In genomic region chr11:7364660-7365059, GRCh38 we compare ENCODE assay signal across 23 cellular contexts.
"Had no signal": no experiment of that assay in that cellular context is flagged by ENCODE, and none has a peak within 500 bp of the region (broad histone marks: within the 10 kb centered on the region; RNA-seq: fewer than 3 reads in every experiment).

No MANE protein-coding gene starts in this region.

- DNase-seq: colonic mucosa; effector CD8-positive, alpha-beta T cell; endodermal cell; foreskin keratinocyte; kidney; naive thymus-derived CD4-positive, alpha-beta T cell; stimulated activated CD4-positive, alpha-beta T cell treated with anti-CD3 and anti-CD28 coated beads, Interleukin-4, amount 100 ng/mL, for 4 hours; stimulated activated naive CD8-positive, alpha-beta T cell treated with anti-CD3 and anti-CD28 coated beads, Interleukin-15, Interleukin-2, amounts not matched to agents 100 U/mL and 50 U/mL, for 24 hours; upper lobe of left lung had no signal

- H2AFZ ChIP-seq: neural progenitor cell, parathyroid adenoma had no signal

- H3K4me2 ChIP-seq: neural progenitor cell had no signal

- H3K36me3 Mint-ChIP-seq: memory B cell; naive thymus-derived CD4-positive, alpha-beta T cell; neural progenitor cell; stimulated activated memory B cell treated with anti-CD40 and anti-IgM and Interleukin-4, amounts not matched to agents 10 μg/mL and 1 μg/mL and 100 μg/mL, for 72 hours had no signal

- H3K9me3 ChIP-seq: colonic mucosa, prostate gland, right atrium auricular region, thoracic aorta, tibial nerve, upper lobe of left lung had no signal

- H3K27me3 ChIP-seq: colonic mucosa, foreskin keratinocyte, neural progenitor cell, right atrium auricular region, tibial nerve, upper lobe of left lung had no signal

- H3K27me3 Mint-ChIP-seq: dendritic cell treated with granulocyte-macrophage colony-stimulating factor and Interleukin-4, amounts not matched to agents 40 ng/mL and 50 ng/mL, for 4 days; memory B cell had no signal

- H3K4me1 ChIP-seq: colonic mucosa, foreskin keratinocyte, neural progenitor cell, parathyroid adenoma, prostate gland, right atrium auricular region, tibial nerve, upper lobe of left lung had no signal

- H3K9ac ChIP-seq: neural progenitor cell, parathyroid adenoma had no signal

- H3K27ac Mint-ChIP-seq: dendritic cell treated with granulocyte-macrophage colony-stimulating factor and Interleukin-4, amounts not matched to agents 40 ng/mL and 50 ng/mL, for 4 days; endodermal cell; memory B cell; naive thymus-derived CD4-positive, alpha-beta T cell; neural progenitor cell; stimulated activated memory B cell treated with anti-CD40 and anti-IgM and Interleukin-4, amounts not matched to agents 10 μg/mL and 1 μg/mL and 100 μg/mL, for 72 hours had no signal

- H3K79me2 ChIP-seq: parathyroid adenoma had no signal

- H3K4me1 Mint-ChIP-seq: endodermal cell; memory B cell; naive thymus-derived CD4-positive, alpha-beta T cell; stimulated activated memory B cell treated with anti-CD40 and anti-IgM and Interleukin-4, amounts not matched to agents 10 μg/mL and 1 μg/mL and 100 μg/mL, for 72 hours had no signal

- H3K9me3 Mint-ChIP-seq: dendritic cell treated with granulocyte-macrophage colony-stimulating factor and Interleukin-4, amounts not matched to agents 40 ng/mL and 50 ng/mL, for 4 days; neural progenitor cell; stimulated activated memory B cell treated with anti-CD40 and anti-IgM and Interleukin-4, amounts not matched to agents 10 μg/mL and 1 μg/mL and 100 μg/mL, for 72 hours had no signal

- H3K4me3 ChIP-seq: colonic mucosa, lung, neural progenitor cell, prostate gland, right atrium auricular region, thoracic aorta, tibial nerve, upper lobe of left lung had no signal

- H3K36me3 ChIP-seq: colonic mucosa, neural progenitor cell, prostate gland, right atrium auricular region, thoracic aorta, tibial nerve, upper lobe of left lung had no signal

- H3K27ac ChIP-seq: colonic mucosa, epithelial cell of prostate, foreskin keratinocyte, neural progenitor cell, parathyroid adenoma, prostate gland, right atrium auricular region, thoracic aorta, tibial nerve, upper lobe of left lung had no signal

- H3K4me3 Mint-ChIP-seq: dendritic cell treated with granulocyte-macrophage colony-stimulating factor and Interleukin-4, amounts not matched to agents 40 ng/mL and 50 ng/mL, for 4 days; endodermal cell; memory B cell; naive thymus-derived CD4-positive, alpha-beta T cell; neural progenitor cell; stimulated activated memory B cell treated with anti-CD40 and anti-IgM and Interleukin-4, amounts not matched to agents 10 μg/mL and 1 μg/mL and 100 μg/mL, for 72 hours had no signal

- ATAC-seq: esophagus mucosa; foreskin keratinocyte; left lobe of liver; naive thymus-derived CD4-positive, alpha-beta T cell; sciatic nerve; stimulated activated memory B cell treated with anti-CD40 and anti-IgM and Interleukin-4, amounts not matched to agents 10 μg/mL and 1 μg/mL and 100 μg/mL, for 72 hours; stimulated activated naive CD8-positive, alpha-beta T cell treated with anti-CD3 and anti-CD28 coated beads, Interleukin-15, Interleukin-2, amounts not matched to agents 100 U/mL and 50 U/mL, for 24 hours had no signal
